7 cellular contexts compared by ENCODE assay signal in genomic region chr14:20697273-20698017, GRCh38. TPM values are rescaled to one million over a fixed set of nuclear protein-coding genes. Genes with fewer than 3 reads are reported as not detected.
DNase-seq lines count a peak whose midpoint lies in the region; ATAC-seq and TF ChIP-seq lines count a peak whose summit lies in the region.

No MANE protein-coding gene starts in this region.

- peak; percentile 89 for TF ChIP-seq CTCF in GM10266 (IDR thresholded peaks at IDR 0.05; ENCODE audit: control insufficient read depth, insufficient read depth, low read depth, missing control alignments)
- TF ChIP-seq CTCF in adrenal gland (IDR thresholded peaks at IDR 0.05) = peak; percentile 51 to 92 (median 81)
- TF ChIP-seq CTCF in sigmoid colon (IDR thresholded peaks at IDR 0.05) = peak in 3 of 4 experiments; percentile 28 to 46 (median 46)

- H3K9me3 ChIP-seq in Karpas-422 (ENCODE audit: low read length) = no peaks in the 10 kb centered on the region
- no peaks in the 10 kb centered on the region for H3K9me3 ChIP-seq in adrenal gland (replicated peaks in 1 of 3)
- H3K9me3 ChIP-seq in right cardiac atrium (ENCODE audit: control insufficient read depth, low read length) = no peaks in the 10 kb centered on the region
- H3K9me3 ChIP-seq in sigmoid colon = no peaks in the 10 kb centered on the region

- intact Hi-C loops in adrenal gland (cut with DNase I) (loop anchor here (2.0 to 10.0 kb wide), 4 partner anchors 159 to 267 kb away; no protein-coding TSS in a partner anchor), right cardiac atrium (cut with DNase I) (loop anchor here (2.0 to 10.0 kb wide), 5 partner anchors 157 to 277 kb away; no protein-coding TSS in a partner anchor), sigmoid colon (cut with DNase I) (loop anchor here (5.0 to 10.0 kb wide), 2 partner anchors 157 to 275 kb away; no protein-coding TSS in a partner anchor)

- H3K27me3 ChIP-seq in Karpas-422 (ENCODE audit: low read length) (no peaks in the 10 kb centered on the region), adrenal gland (no peaks in the 10 kb centered on the region), right cardiac atrium (ENCODE audit: control insufficient read depth, insufficient read depth) (no peaks in the 10 kb centered on the region), sigmoid colon (no peaks in the 10 kb centered on the region)

- TF ChIP-seq POLR2A in adrenal gland (IDR thresholded peaks at IDR 0.05) (no peak), sigmoid colon (IDR thresholded peaks at IDR 0.05) (no peak)

- peak; percentile 61 for DNase-seq in GM10266 (ENCODE audit: extremely low spot score)
- peak; percentile 88 for DNase-seq in Karpas-422
- DNase-seq in T follicular helper cell (ENCODE audit: low read depth) = peak; percentile 52
- peak; percentile 58 to 87 (median 73) for DNase-seq in adrenal gland
- peak; percentile 53 to 84 (median 73) for DNase-seq in right cardiac atrium
- DNase-seq in sigmoid colon = no peak
- DNase-seq in HuH-7.5 (ENCODE audit: low spot score) = no peak

- no peaks in the 10 kb centered on the region for H3K9me2 ChIP-seq in Karpas-422 (replicated peaks; ENCODE audit: insufficient read depth, low read length)

- peak overlapping the region; percentile 10 for H3K4me2 ChIP-seq in Karpas-422 (ENCODE audit: low read depth, low read length, poor library complexity, severe bottlenecking)

- H3K9ac ChIP-seq in Karpas-422 (ENCODE audit: low read length) = 0 out of 2 replicates have a peak overlapping the region, but pooled peaks have one; percentile 17

- H3K4me1 ChIP-seq in Karpas-422 (ENCODE audit: low read length) (peaks cover 4% of the 10 kb centered on the region), adrenal gland (replicated peaks in 1 of 2) (no peaks in the 10 kb centered on the region), right cardiac atrium (ENCODE audit: control insufficient read depth, insufficient read depth, low read length) (no peaks in the 10 kb centered on the region), sigmoid colon (no peaks in the 10 kb centered on the region)

- no peak for TF ChIP-seq EP300 in sigmoid colon (IDR thresholded peaks at IDR 0.05)

- WGBS in adrenal gland, 4 donors = 29 to 35% (median 33%) methylated on average over 6 of the region's 6 CpGs
- WGBS in right cardiac atrium = 33% methylated on average over 6 of the region's 6 CpGs
- 32 to 38% methylated on average over 6 of the region's 6 CpGs for WGBS in sigmoid colon, 2 donors

- peak overlapping the region; percentile 58; the same call in 1 of the 2 replicates for H2AFZ ChIP-seq in Karpas-422 (ENCODE audit: low read length)

- H3K36me3 ChIP-seq in Karpas-422 (ENCODE audit: insufficient read depth, low read length) (no peaks in the 10 kb centered on the region), adrenal gland (replicated peaks in 1 of 2) (no peaks in the 10 kb centered on the region), sigmoid colon (peaks cover 0 to 43% (median 1%) of the 10 kb centered on the region in 4 donors)

- H3K79me2 ChIP-seq in Karpas-422 (ENCODE audit: low read length) = no peaks in the 10 kb centered on the region

- H4K20me1 ChIP-seq in Karpas-422 (ENCODE audit: insufficient read depth, low read depth, low read length) = no peaks in the 10 kb centered on the region

- H3K4me3 ChIP-seq in Karpas-422 (ENCODE audit: low read length) (no peak overlapping the region), adrenal gland (no peak overlapping the region), right cardiac atrium (ENCODE audit: low read length) (no peak overlapping the region), sigmoid colon (no peak overlapping the region)

- ATAC-seq in right cardiac atrium = peak; percentile 77 to 91

- H3K27ac ChIP-seq in Karpas-422 (ENCODE audit: low read length) = no peak overlapping the region
- H3K27ac ChIP-seq in adrenal gland = no peak overlapping the region
- H3K27ac ChIP-seq in right cardiac atrium (ENCODE audit: low read length) = no peak overlapping the region
- no peak overlapping the region for H3K27ac ChIP-seq in sigmoid colon

RNA-seq across cellular contexts. Expression of gene ANG, which starts 8.9 kb away (rescaled TPM):
- total RNA-seq in Karpas-422 (2014; rRNA removed; shearing (Covaris generic); ENCODE audit: low replicate concordance) = 0.32 and 1.9 TPM in 2 replicates
- total RNA-seq in adrenal gland (10 to 100 TPM in 1 of 8 donors, 1 to 10 TPM in 7; 1.0 to 12.0 (median 3.6) TPM), right cardiac atrium (1 to 10 TPM; 6.1 to 7.9 (median 7.1) TPM), sigmoid colon (10 to 100 TPM; 13.3 to 44.4 (median 19.0) TPM)
- polyA plus RNA-seq in adrenal gland (1 to 10 TPM; 1.8 to 10.0 (median 3.7) TPM), right cardiac atrium (11.0 TPM), sigmoid colon (10 to 100 TPM; 15.5 to 28.3 (median 22.2) TPM)

RNA-seq across cellular contexts. Expression of gene RNASE4, which starts 13.1 kb away (rescaled TPM):
- 0.48 and 0.54 TPM in 2 replicates for total RNA-seq in Karpas-422 (2014; rRNA removed; shearing (Covaris generic); ENCODE audit: low replicate concordance)
- total RNA-seq in adrenal gland (10 to 100 TPM in 2 of 8 donors, 1 to 10 TPM in 6; 2.3 to 24.9 (median 7.8) TPM), right cardiac atrium (10 to 100 TPM; 18.0 to 20.0 (median 19.0) TPM), sigmoid colon (100 to 1,000 TPM in 1 of 4 donors, 10 to 100 TPM in 3; 44.0 to 138 (median 65.5) TPM)
- polyA plus RNA-seq in adrenal gland (10 to 100 TPM in 1 of 3 donors, 1 to 10 TPM in 2; 6.0 to 12.7 (median 9.8) TPM), right cardiac atrium (31.3 TPM), sigmoid colon (10 to 100 TPM; 11.4 to 46.3 (median 15.5) TPM)

RNA-seq across cellular contexts. Expression of gene EDDM3A, which starts 48.2 kb away (rescaled TPM):
- not detected in 2 replicates for total RNA-seq in Karpas-422 (2014; rRNA removed; shearing (Covaris generic); ENCODE audit: low replicate concordance)
- total RNA-seq in adrenal gland = not detected
- not detected for polyA plus RNA-seq in adrenal gland
- total RNA-seq in right cardiac atrium = not detected
- not detected for polyA plus RNA-seq in right cardiac atrium
- not detected for total RNA-seq in sigmoid colon
- not detected for polyA plus RNA-seq in sigmoid colon

RNA-seq across cellular contexts. Expression of gene OR6S1, which starts 56.0 kb away (rescaled TPM):
- total RNA-seq in Karpas-422 (2014; rRNA removed; shearing (Covaris generic); ENCODE audit: low replicate concordance) = not detected in 2 replicates
- total RNA-seq in adrenal gland (not detected), right cardiac atrium (not detected), sigmoid colon (not detected)
- polyA plus RNA-seq in adrenal gland (not detected), right cardiac atrium (not detected), sigmoid colon (not detected)

Comparison
In these comparisons a context has a peak if more than half of its experiments do, and no peak if none do; other contexts are left out.
1. DNase-seq: peak in GM10266 (single experiment), Karpas-422 (single experiment), T follicular helper cell (single experiment), adrenal gland (7 of 7) and right cardiac atrium (3 of 3); none in sigmoid colon (single experiment) and HuH-7.5 (single experiment).
2. Peak in every context shown above with its lines, with median percentiles within 50 percentile points of each other: CTCF ChIP-seq.